Comparison of ENCODE assay signal across 1 cellular context in genomic region chr6:30071081-30071818, GRCh38.
TF ChIP-seq lines count a peak whose summit lies in the region.

No MANE protein-coding gene starts in this region.

TF ChIP-seq in IMR-90, 13 proteins besides CTCF, POLR2A, EP300 and RAD21:
- TF ChIP-seq BHLHE40 (IDR thresholded peaks at IDR 0.05; ENCODE audit: low read depth, low read length) (no peak), MAFK (IDR thresholded peaks at IDR 0.05; ENCODE audit: low read depth, low read length) (no peak), ELK1 (IDR thresholded peaks at IDR 0.05; ENCODE audit: borderline replicate concordance, low read depth, low read length) (no peak), CEBPB (IDR thresholded peaks at IDR 0.05; ENCODE audit: low read depth, low read length) (no peak), RFX5 (IDR thresholded peaks at IDR 0.05; ENCODE audit: low read depth, low read length) (no peak), NFE2L2 (IDR thresholded peaks at IDR 0.05; ENCODE audit: low read depth, low read length) (no peak), RCOR1 (IDR thresholded peaks at IDR 0.05; ENCODE audit: insufficient replicate concordance, low read length) (no peak), CHD1 (IDR thresholded peaks at IDR 0.05; ENCODE audit: low read depth, low read length) (no peak), SMC3 (IDR thresholded peaks at IDR 0.05; ENCODE audit: low read depth, low read length) (no peak), MXI1 (IDR thresholded peaks at IDR 0.05; ENCODE audit: borderline replicate concordance, low read depth, low read length) (no peak), MAZ (IDR thresholded peaks at IDR 0.05; ENCODE audit: borderline replicate concordance, low read depth, low read length) (no peak), FOS (IDR thresholded peaks at IDR 0.05; ENCODE audit: low read depth, low read length) (no peak)
- TF ChIP-seq, protein P1, sequence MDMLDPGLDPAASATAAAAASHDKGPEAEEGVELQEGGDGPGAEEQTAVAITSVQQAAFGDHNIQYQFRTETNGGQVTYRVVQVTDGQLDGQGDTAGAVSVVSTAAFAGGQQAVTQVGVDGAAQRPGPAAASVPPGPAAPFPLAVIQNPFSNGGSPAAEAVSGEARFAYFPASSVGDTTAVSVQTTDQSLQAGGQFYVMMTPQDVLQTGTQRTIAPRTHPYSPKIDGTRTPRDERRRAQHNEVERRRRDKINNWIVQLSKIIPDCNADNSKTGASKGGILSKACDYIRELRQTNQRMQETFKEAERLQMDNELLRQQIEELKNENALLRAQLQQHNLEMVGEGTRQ (IDR thresholded peaks at IDR 0.05; ENCODE audit: low read depth, low read length): no peak
